ENCODE assay signal across 8 cellular contexts in genomic region chr11:78417888-78418583, GRCh38. TPM values are rescaled to one million over a fixed set of nuclear protein-coding genes. Genes with fewer than 3 reads are reported as not detected.
DNase-seq lines count a peak whose midpoint lies in the region; ATAC-seq, FAIRE-seq and TF ChIP-seq lines count a peak whose summit lies in the region.

No MANE protein-coding gene starts in this region.

- BruUV-seq in OCI-LY7 (replicated peaks; lab: Mats Ljungman, UMichigan) = no TSS peak

- CTCF ChIA-PET in OCI-LY7 (lab: Charles Lee; ENCODE audit: unreplicated experiment) = interaction anchor here (0.6 to 1.1 kb wide), 3 partner anchors 12 to 414 kb away, joined by 3 to 4 read pairs (median 3); no protein-coding TSS in a partner anchor

- peak overlapping the region; percentile 44; the same call in 1 of the 2 replicates for H2AFZ ChIP-seq in OCI-LY7 (ENCODE audit: low read length)

- no peak for TF ChIP-seq CTCF in OCI-LY7 (conservative IDR thresholded peaks at IDR 0.05; ENCODE audit: low read length)

- no peaks in the 10 kb centered on the region for H3K36me3 Mint-ChIP-seq in naive B cell
- H3K36me3 Mint-ChIP-seq in stimulated activated effector memory CD8-positive, alpha-beta T cell treated with anti-CD3 and anti-CD28 coated beads, Interleukin-12 subunit alpha, Interleukin-12 subunit beta, amount 100 ng/mL, for 72 hours = peaks cover 7% of the 10 kb centered on the region

- no peaks in the 10 kb centered on the region for H3K9me3 ChIP-seq in OCI-LY7 (ENCODE audit: low read length)

- H3K4me2 ChIP-seq in OCI-LY7 (ENCODE audit: low read length) = peak overlapping the region; percentile 79

- no peaks in the 10 kb centered on the region for H3K36me3 ChIP-seq in OCI-LY7 (ENCODE audit: insufficient read depth, low read length)

- peak overlapping the region; percentile 67 for H3K4me3 ChIP-seq in OCI-LY7 (ENCODE audit: low read depth, low read length, poor library complexity, severe bottlenecking)

- intact Hi-C loops in OCI-LY7 (cut with micrococcal nuclease; ENCODE audit: unreplicated experiment) = loop anchor here (1.0 to 5.0 kb wide), 2 partner anchors 146 to 169 kb away; no protein-coding TSS in a partner anchor

- peak; percentile 52 for FAIRE-seq in HTR-8/SVneo (lab: Jason Lieb, UNC)

- no peaks in the 10 kb centered on the region for H3K9me2 ChIP-seq in OCI-LY7 (ENCODE audit: insufficient read depth, low read length)

- no peaks in the 10 kb centered on the region for H3K9me3 Mint-ChIP-seq in naive B cell
- no peaks in the 10 kb centered on the region for H3K9me3 Mint-ChIP-seq in stimulated activated effector memory CD8-positive, alpha-beta T cell treated with anti-CD3 and anti-CD28 coated beads, Interleukin-12 subunit alpha, Interleukin-12 subunit beta, amount 100 ng/mL, for 72 hours

- H3K4me1 Mint-ChIP-seq in naive B cell = peaks cover 49 to 70% (median 65%) of the 10 kb centered on the region in 3 donors
- H3K4me1 Mint-ChIP-seq in stimulated activated effector memory CD8-positive, alpha-beta T cell treated with anti-CD3 and anti-CD28 coated beads, Interleukin-12 subunit alpha, Interleukin-12 subunit beta, amount 100 ng/mL, for 72 hours = peaks cover 31% of the 10 kb centered on the region

- peak overlapping the region; percentile 71 to 86 (median 77) for H3K27ac Mint-ChIP-seq in naive B cell
- H3K27ac Mint-ChIP-seq in stimulated activated effector memory CD8-positive, alpha-beta T cell treated with anti-CD3 and anti-CD28 coated beads, Interleukin-12 subunit alpha, Interleukin-12 subunit beta, amount 100 ng/mL, for 72 hours = no peak overlapping the region

- DNase-seq in CMK (ENCODE audit: low read depth) (peak; percentile 70), HTR-8/SVneo (ENCODE audit: insufficient read length, low spot score) (peak; percentile 85), OCI-LY7 (ENCODE audit: low spot score) (peak; percentile 79), fibroblast of gingiva (ENCODE audit: low read depth) (peak; percentile 74), naive B cell (peak; percentile 84)
- peak; percentile 75 to 82 for DNase-seq in activated T-cell treated with anti-CD3 and anti-CD28 coated beads, Interleukin-2, amount 50 U/mL, for 48 hours
- peak; percentile 63 to 79 for DNase-seq in stimulated activated effector memory CD8-positive, alpha-beta T cell treated with anti-CD3 and anti-CD28 coated beads, Interleukin-12 subunit alpha, Interleukin-12 subunit beta, amount 100 ng/mL, for 72 hours (ENCODE audit: low spot score in 2 of 2)

- ATAC-seq in GM19467 (IDR thresholded peaks at IDR 0.05; ENCODE audit: unreplicated experiment) = peak; percentile 61
- peak; percentile 61 to 66 for ATAC-seq in naive B cell (ENCODE audit: low read depth in 2 of 2)
- ATAC-seq in stimulated activated effector memory CD8-positive, alpha-beta T cell treated with anti-CD3 and anti-CD28 coated beads, Interleukin-12 subunit alpha, Interleukin-12 subunit beta, amount 100 ng/mL, for 72 hours = peak; percentile 85

- no peaks in the 10 kb centered on the region for H4K20me1 ChIP-seq in OCI-LY7 (ENCODE audit: insufficient read depth, low read length)

- no peak overlapping the region for H3K27ac ChIP-seq in OCI-LY7 (ENCODE audit: low read depth, low read length, poor library complexity, severe bottlenecking)

- H3K79me2 ChIP-seq in OCI-LY7 (ENCODE audit: insufficient read depth, low read depth, low read length) = no peaks in the 10 kb centered on the region

- H3K27me3 Mint-ChIP-seq in naive B cell = no peaks in the 10 kb centered on the region

- POLR2A ChIA-PET in OCI-LY7 (lab: Charles Lee) = interaction anchor here (0.9 to 1.3 kb wide), 2 partner anchors 156 to 190 kb away, joined by 4 to 5 read pairs; partner anchors contain the start of gene NARS2

- H3K4me1 ChIP-seq in OCI-LY7 (ENCODE audit: insufficient read depth, low read length, poor library complexity, severe bottlenecking) = peaks cover 20% of the 10 kb centered on the region

- H3K4me3 Mint-ChIP-seq in naive B cell = peak overlapping the region; percentile 83 to 98 (median 90)
- peak overlapping the region; percentile 66 for H3K4me3 Mint-ChIP-seq in stimulated activated effector memory CD8-positive, alpha-beta T cell treated with anti-CD3 and anti-CD28 coated beads, Interleukin-12 subunit alpha, Interleukin-12 subunit beta, amount 100 ng/mL, for 72 hours

RNA-seq across cellular contexts. Expression of gene GAB2, which starts 0.4 kb away (rescaled TPM):
- total RNA-seq in OCI-LY7 (2014; rRNA removed; shearing (Covaris generic)) = 0.90 and 1.2 TPM in 2 replicates
- total RNA-seq in OCI-LY7 (2022) = 1.3 and 1.4 TPM in 2 replicates
- 1 to 10 TPM in 4 of 6 donors, under 1 TPM in 2; 0.71 to 4.2 (median 2.2) TPM for polyA plus RNA-seq in naive B cell (ENCODE audit: low read depth in 6 of 6)
